Comparison of ENCODE assay signal across 12 cellular contexts in the genomic region with DNA sequence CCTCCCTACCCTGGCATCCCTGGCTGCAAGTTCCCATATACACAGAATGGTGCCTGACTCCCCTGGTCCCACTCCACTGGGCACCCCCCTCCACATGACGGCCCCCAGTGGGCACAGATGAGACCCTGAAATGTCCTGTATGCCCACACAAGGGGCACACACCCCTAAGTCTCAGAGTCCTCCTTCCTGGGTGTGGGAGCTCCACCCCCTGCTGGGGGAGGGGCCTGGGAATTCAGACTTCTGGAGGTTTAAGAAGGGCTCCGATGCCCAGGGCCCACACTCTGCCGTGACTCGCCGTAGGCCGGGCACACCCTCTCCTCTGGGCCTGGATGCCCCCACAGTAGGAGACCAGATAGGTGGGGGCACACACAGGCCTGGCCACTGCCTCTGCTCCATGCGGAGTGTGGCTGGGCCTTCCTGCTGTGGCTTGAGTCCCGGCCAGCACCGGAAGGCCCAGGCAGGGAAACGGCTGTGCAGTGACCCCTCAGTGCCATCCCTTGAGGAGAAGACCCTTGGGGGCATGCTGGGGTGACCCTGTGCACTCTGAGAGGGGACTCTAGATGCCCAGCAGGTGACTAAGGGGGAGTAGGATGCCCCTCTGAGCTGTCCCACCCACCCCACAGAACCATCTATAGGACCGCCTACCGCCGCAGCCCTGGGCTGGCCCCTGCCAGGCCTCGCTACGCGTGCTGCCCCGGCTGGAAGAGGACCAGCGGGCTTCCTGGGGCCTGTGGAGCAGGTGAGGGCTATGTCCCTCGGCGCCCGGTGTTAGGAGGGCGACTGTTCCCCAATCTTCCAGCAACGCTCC. TPM values are rescaled to one million over a fixed set of nuclear protein-coding genes. Genes with fewer than 3 reads are reported as not detected.
DNase-seq lines count a peak whose midpoint lies in the region; ATAC-seq, FAIRE-seq and TF ChIP-seq lines count a peak whose summit lies in the region.
"Had no signal": no experiment of that assay in that cellular context is flagged by ENCODE, and none has a peak within 500 bp of the region (broad histone marks: within the 10 kb centered on the region; RNA-seq: fewer than 3 reads in every experiment).

No MANE protein-coding gene starts in this region.

- H3K36me3 ChIP-seq in MG63 (peaks cover under 1% of the 10 kb centered on the region; the same call in 1 of the 2 replicates), bronchial epithelial cell (ENCODE audit: control insufficient read depth, insufficient read depth, low read length) (peaks cover 1% of the 10 kb centered on the region), osteoblast (ENCODE audit: insufficient read depth, low read length) (no peaks in the 10 kb centered on the region)

- peaks cover 6% of the 10 kb centered on the region for H4K20me1 ChIP-seq in osteoblast (ENCODE audit: insufficient read depth, low read length)

- in situ Hi-C loops in Caki2 (cut with HindIII; ENCODE audit: low pct_unique_long_range_greater_than_20kb, low sequenced_read_pairs): no loop called here

- TF ChIP-seq CTCF in bronchial epithelial cell (IDR thresholded peaks at IDR 0.05; ENCODE audit: insufficient read depth, low read length, severe bottlenecking) (no peak), osteoblast (IDR thresholded peaks at IDR 0.05; ENCODE audit: extremely low read depth, low read depth, low read length) (no peak)

- H3K4me3 ChIP-seq in MG63 (no peak overlapping the region), bronchial epithelial cell (ENCODE audit: low read depth, low read length) (no peak overlapping the region), osteoblast (ENCODE audit: insufficient read depth, low read length) (no peak overlapping the region)

- H3K4me1 ChIP-seq in osteoblast (ENCODE audit: insufficient read depth, low read length): peaks cover 3% of the 10 kb centered on the region

- H2AFZ ChIP-seq in osteoblast (ENCODE audit: low read length): peak overlapping the region; percentile 29

- DNase-seq in Caki2 (ENCODE audit: low read depth) (peak; percentile 28), MG63 (peak; percentile 53), bronchial epithelial cell (ENCODE audit: low read depth) (peak; percentile 12), osteoblast (ENCODE audit: insufficient read length, low spot score, missing footprints) (peak; percentile 97), H4 (ENCODE audit: low spot score) (no peak), NCI-H345 treated with DMSO at 0.1 percent for 48 hours (lab: John Stamatoyannopoulos, UW; ENCODE audit: unreplicated experiment) (no peak)
- DNase-seq: activated CD4-positive, alpha-beta T cell treated with anti-CD3 and anti-CD28 coated beads for 48 hours; activated naive CD4-positive, alpha-beta T cell treated with anti-CD3 and anti-CD28 coated beads for 36 hours; EL; NCI-H2171 had no signal

- H3K27ac ChIP-seq in osteoblast (ENCODE audit: low read depth, low read length): no peak overlapping the region
- H3K27ac ChIP-seq: KMS-11 had no signal

- H3K27me3 ChIP-seq in MG63 (no peaks in the 10 kb centered on the region), bronchial epithelial cell (ENCODE audit: control insufficient read depth, insufficient read depth, low read length) (no peaks in the 10 kb centered on the region), osteoblast (ENCODE audit: insufficient read depth, low read length) (peaks cover 15% of the 10 kb centered on the region)

- no peaks in the 10 kb centered on the region for H3K79me2 ChIP-seq in osteoblast (ENCODE audit: insufficient read depth, low read length)

- FAIRE-seq in bronchial epithelial cell (lab: Jason Lieb, UNC): no peak

- H3K9me3 ChIP-seq in MG63 (no peaks in the 10 kb centered on the region), osteoblast (ENCODE audit: low read depth, low read length) (no peaks in the 10 kb centered on the region)

- no peak for ATAC-seq in HG03139 (IDR thresholded peaks at IDR 0.05; ENCODE audit: unreplicated experiment)

- H3K4me2 ChIP-seq in osteoblast (ENCODE audit: insufficient read depth, low read length): no peak overlapping the region
- H3K4me2 ChIP-seq: KMS-11 had no signal

RNA-seq across cellular contexts. Expression of a gene that starts 6.5 kb away (rescaled TPM):
- 51.4 and 58.6 TPM in 2 replicates for total RNA-seq in Caki2 (2014; rRNA removed; shearing (Covaris generic); ENCODE audit: low replicate concordance)
- total RNA-seq in MG63 (2014; rRNA removed; shearing (Covaris generic); ENCODE audit: low replicate concordance): 24.5 and 25.9 TPM in 2 replicates
- total RNA-seq in bronchial epithelial cell: 11.8 and 18.1 TPM in 2 replicates
- 3.3 and 6.2 TPM in 2 replicates for total RNA-seq in osteoblast
- total RNA-seq in H4 (2014; rRNA removed; shearing (Covaris generic)): 60.2 and 76.5 TPM in 2 replicates

RNA-seq across cellular contexts. Expression of a gene that starts 18.1 kb away (rescaled TPM):
- total RNA-seq in Caki2 (2014; rRNA removed; shearing (Covaris generic); ENCODE audit: low replicate concordance): 92.9 and 94.5 TPM in 2 replicates
- total RNA-seq in MG63 (2014; rRNA removed; shearing (Covaris generic); ENCODE audit: low replicate concordance): 58.8 and 116 TPM in 2 replicates
- 41.9 and 52.0 TPM in 2 replicates for total RNA-seq in bronchial epithelial cell
- 26.5 and 30.0 TPM in 2 replicates for total RNA-seq in osteoblast
- 32.3 and 33.8 TPM in 2 replicates for total RNA-seq in H4 (2014; rRNA removed; shearing (Covaris generic))

RNA-seq across cellular contexts. Expression of a gene that starts 43.2 kb away (rescaled TPM):
- 12.5 and 19.5 TPM in 2 replicates for total RNA-seq in Caki2 (2014; rRNA removed; shearing (Covaris generic); ENCODE audit: low replicate concordance)
- total RNA-seq in MG63 (2014; rRNA removed; shearing (Covaris generic); ENCODE audit: low replicate concordance): 11.5 and 13.3 TPM in 2 replicates
- 0.13 TPM in 1 of 2 replicates, not detected in the other for total RNA-seq in bronchial epithelial cell
- total RNA-seq in osteoblast: not detected in 2 replicates
- total RNA-seq in H4 (2014; rRNA removed; shearing (Covaris generic)): 3.8 and 6.1 TPM in 2 replicates

Comparison
In these comparisons a context has a peak if more than half of its experiments do, and no peak if none do; other contexts are left out.
1. DNase-seq: peak in Caki2 (single experiment), MG63 (single experiment), bronchial epithelial cell (single experiment) and osteoblast (single experiment); none in H4 (single experiment) and NCI-H345 treated with DMSO at 0.1 percent for 48 hours (single experiment).